Comparison of ENCODE assay signal across 8 cellular contexts in genomic region chr5:88268414-88269184, GRCh38. TPM values are rescaled to one million over a fixed set of nuclear protein-coding genes. Genes with fewer than 3 reads are reported as not detected.
A peak's percentile ranks its signal among the peaks of the same experiment; 100 is the strongest.
DNase-seq lines count a peak whose midpoint lies in the region; TF ChIP-seq lines count a peak whose summit lies in the region.

TSS of gene TMEM161B (minus strand) at chr5:88268845. CDS start at chr5:88268723, 122 bp downstream.

- peaks cover 18% of the 10 kb centered on the region for H3K4me1 ChIP-seq in HAP-1

- peaks cover 4% of the 10 kb centered on the region for H3K27me3 Mint-ChIP-seq in nephron progenitor cell (ENCODE audit: low read depth, poor library complexity)
- no peaks in the 10 kb centered on the region for H3K27me3 Mint-ChIP-seq in stimulated activated naive CD8-positive, alpha-beta T cell treated with anti-CD3 and anti-CD28 coated beads, Interleukin-15, Interleukin-2, amounts not matched to agents 100 ng/mL and 50 ng/mL, for 24 hours

- peaks cover 35% of the 10 kb centered on the region for H3K4me1 Mint-ChIP-seq in nephron progenitor cell
- peaks cover 59% of the 10 kb centered on the region for H3K4me1 Mint-ChIP-seq in stimulated activated naive CD8-positive, alpha-beta T cell treated with anti-CD3 and anti-CD28 coated beads, Interleukin-15, Interleukin-2, amounts not matched to agents 100 ng/mL and 50 ng/mL, for 24 hours (ENCODE audit: low read depth)

- H3K4me3 Mint-ChIP-seq in nephron progenitor cell, result peak within 1 kb of the TSS; percentile 98
- peak within 1 kb of the TSS; percentile 100 for H3K4me3 Mint-ChIP-seq in stimulated activated naive CD8-positive, alpha-beta T cell treated with anti-CD3 and anti-CD28 coated beads, Interleukin-15, Interleukin-2, amounts not matched to agents 100 ng/mL and 50 ng/mL, for 24 hours

- peaks cover 31% of the 10 kb centered on the region for H3K36me3 ChIP-seq in HAP-1 (replicated peaks)
- H3K36me3 ChIP-seq in MG63, result peaks cover 57% of the 10 kb centered on the region

- H3K4me3 ChIP-seq in HAP-1 (peak within 1 kb of the TSS; percentile 80), MG63 (peak within 1 kb of the TSS; percentile 93), fibroblast of the aortic adventitia (ENCODE audit: low read depth, low read length) (peak within 1 kb of the TSS; percentile 99)

- no peaks in the 10 kb centered on the region for H3K27me3 ChIP-seq in HAP-1 (ENCODE audit: low read depth)
- H3K27me3 ChIP-seq in MG63, result no peaks in the 10 kb centered on the region

- DNase-seq in G401 (ENCODE audit: low spot score), result peak; percentile 96
- peak; percentile 86 to 96 for DNase-seq in HAP-1 (ENCODE audit: low spot score in 2 of 2)
- peak; percentile 95 for DNase-seq in MG63
- DNase-seq in SHP77 (lab: John Stamatoyannopoulos, UW), result peak; percentile 94 to 97
- DNase-seq in activated T-helper 9 cell treated with anti-CD3 and anti-CD28 coated beads, Interleukin-2, amount 50 U/mL, for 16 hours (ENCODE audit: low read depth), result peak; percentile 93
- peak; percentile 81 for DNase-seq in fibroblast of the aortic adventitia (ENCODE audit: low read depth)
- DNase-seq in nephron progenitor cell, result peak; percentile 76

- TF ChIP-seq CTCF in fibroblast of the aortic adventitia (IDR thresholded peaks at IDR 0.05; ENCODE audit: insufficient read depth, low read length) (no peak), nephron progenitor cell (IDR thresholded peaks at IDR 0.05) (no peak)

- peaks cover 62% of the 10 kb centered on the region for H3K36me3 Mint-ChIP-seq in nephron progenitor cell (ENCODE audit: low read depth)
- H3K36me3 Mint-ChIP-seq in stimulated activated naive CD8-positive, alpha-beta T cell treated with anti-CD3 and anti-CD28 coated beads, Interleukin-15, Interleukin-2, amounts not matched to agents 100 ng/mL and 50 ng/mL, for 24 hours (ENCODE audit: low read depth), result peaks cover 72% of the 10 kb centered on the region

- in situ Hi-C loops in G401 (cut with HindIII; ENCODE audit: low sequenced_read_pairs), result no loop called here
- in situ Hi-C loops in HAP-1 (cut with MboI; ENCODE audit: low sequenced_read_pairs), result loop anchor here (10.0 kb wide), 1 partner anchor 406 kb away; no protein-coding TSS in a partner anchor

- H3K9me3 Mint-ChIP-seq in nephron progenitor cell, result peaks cover 29% of the 10 kb centered on the region
- peaks cover 6% of the 10 kb centered on the region for H3K9me3 Mint-ChIP-seq in stimulated activated naive CD8-positive, alpha-beta T cell treated with anti-CD3 and anti-CD28 coated beads, Interleukin-15, Interleukin-2, amounts not matched to agents 100 ng/mL and 50 ng/mL, for 24 hours

- peak within 1 kb of the TSS; percentile 94 for H3K27ac Mint-ChIP-seq in nephron progenitor cell
- peak within 1 kb of the TSS; percentile 98 for H3K27ac Mint-ChIP-seq in stimulated activated naive CD8-positive, alpha-beta T cell treated with anti-CD3 and anti-CD28 coated beads, Interleukin-15, Interleukin-2, amounts not matched to agents 100 ng/mL and 50 ng/mL, for 24 hours

- H3K9me3 ChIP-seq in HAP-1 (peaks cover 10% of the 10 kb centered on the region; the same call in 1 of the 2 replicates), MG63 (peaks cover 9% of the 10 kb centered on the region)

RNA-seq across cellular contexts. Expression of gene TMEM161B, which starts in this region (rescaled TPM):
- 3.1 and 5.3 TPM in 2 replicates for total RNA-seq in G401 (2014; rRNA removed; shearing (Covaris generic))
- total RNA-seq in MG63 (2014; rRNA removed; shearing (Covaris generic); ENCODE audit: low replicate concordance), result 5.5 and 16.3 TPM in 2 replicates
- 10.4 and 17.8 TPM in 2 replicates for total RNA-seq in fibroblast of the aortic adventitia (ENCODE audit: low replicate concordance)

Comparison
In these comparisons a context has a peak if more than half of its experiments do, and no peak if none do; other contexts are left out.
1. Peak in every context shown above with its lines: DNase-seq and H3K4me3 ChIP-seq.